ENCODE assay signal across 8 cellular contexts in genomic region chr6:44219053-44219814, GRCh38. TPM values are rescaled to one million over a fixed set of nuclear protein-coding genes. Genes with fewer than 3 reads are reported as not detected.
A peak's percentile ranks its signal among the peaks of the same experiment; 100 is the strongest.
DNase-seq lines count a peak whose midpoint lies in the region; TF ChIP-seq lines count a peak whose summit lies in the region.

No MANE protein-coding gene starts in this region.

- no peaks in the 10 kb centered on the region for H3K27me3 ChIP-seq in neuron (ENCODE audit: insufficient read depth, low read length)

- no peak overlapping the region for H3K27ac Mint-ChIP-seq in activated naive CD4-positive, alpha-beta T cell treated with anti-CD3 and anti-CD28 coated beads for 36 hours

- H3K36me3 ChIP-seq in neuron (ENCODE audit: insufficient read depth, low read length): no peaks in the 10 kb centered on the region

- H3K36me3 Mint-ChIP-seq in activated naive CD4-positive, alpha-beta T cell treated with anti-CD3 and anti-CD28 coated beads for 36 hours (ENCODE audit: low read depth): no peaks in the 10 kb centered on the region

- no peak for TF ChIP-seq CTCF in HFF-Myc (IDR thresholded peaks at IDR 0.05; ENCODE audit: low read depth, low read length, missing control alignments)

- peaks cover 2% of the 10 kb centered on the region for H3K27me3 Mint-ChIP-seq in activated naive CD4-positive, alpha-beta T cell treated with anti-CD3 and anti-CD28 coated beads for 36 hours (ENCODE audit: low read depth)

- DNase-seq in 8988T (peak; percentile 84), GF-D8 (lab: John Stamatoyannopoulos, UW) (peak; percentile 72), HFF-Myc (ENCODE audit: extremely low read depth, low read depth) (no peak), NCI-H146 (lab: John Stamatoyannopoulos, UW) (peak; percentile 93), glomerular visceral epithelial cell (ENCODE audit: extremely low spot score) (peak; percentile 74), activated gamma-delta T cell treated with Interleukin-2 at 50 U/mL for 16 hours (no peak)
- peak; percentile 31 for DNase-seq in activated naive CD4-positive, alpha-beta T cell treated with anti-CD3 and anti-CD28 coated beads for 36 hours

- H3K9me3 ChIP-seq in neuron (ENCODE audit: low read length): no peaks in the 10 kb centered on the region

- CTCF ChIA-PET in activated naive CD4-positive, alpha-beta T cell treated with anti-CD3 and anti-CD28 coated beads for 36 hours (lab: Charles Lee): interaction anchor here (1.3 kb wide), 1 partner anchor 16 kb away, joined by 3 read pairs; no protein-coding TSS in a partner anchor

- peaks cover 40% of the 10 kb centered on the region for H3K4me1 ChIP-seq in neuron (ENCODE audit: insufficient read depth, low read length)

- peak overlapping the region; percentile 75 for H2AFZ ChIP-seq in neuron (ENCODE audit: low read depth, low read length)

- peaks cover 30% of the 10 kb centered on the region for H3K4me1 Mint-ChIP-seq in activated naive CD4-positive, alpha-beta T cell treated with anti-CD3 and anti-CD28 coated beads for 36 hours (ENCODE audit: low read depth)

- peak overlapping the region; percentile 55 for H3K4me3 Mint-ChIP-seq in activated naive CD4-positive, alpha-beta T cell treated with anti-CD3 and anti-CD28 coated beads for 36 hours

- H3K9me3 Mint-ChIP-seq in activated naive CD4-positive, alpha-beta T cell treated with anti-CD3 and anti-CD28 coated beads for 36 hours: no peaks in the 10 kb centered on the region

- H3K4me3 ChIP-seq in HFF-Myc (replicated peaks; ENCODE audit: low read depth, low read length) (peak overlapping the region; percentile 37), neuron (ENCODE audit: low read length) (peak overlapping the region; percentile 54)

- intact Hi-C loops in activated naive CD4-positive, alpha-beta T cell treated with anti-CD3 and anti-CD28 coated beads for 36 hours (cut with micrococcal nuclease): no loop called here

RNA-seq across cellular contexts. Expression of gene MYMX, which starts 2.5 kb away (rescaled TPM):
- total RNA-seq in activated naive CD4-positive, alpha-beta T cell treated with anti-CD3 and anti-CD28 coated beads for 36 hours: not detected

RNA-seq across cellular contexts. Expression of gene SLC29A1, which starts 4.2 kb away (rescaled TPM):
- 10 to 100 TPM; 32.7 to 33.4 TPM for total RNA-seq in activated naive CD4-positive, alpha-beta T cell treated with anti-CD3 and anti-CD28 coated beads for 36 hours

RNA-seq across cellular contexts. Expression of gene HSP90AB1, which starts 27.7 kb away (rescaled TPM):
- total RNA-seq in activated naive CD4-positive, alpha-beta T cell treated with anti-CD3 and anti-CD28 coated beads for 36 hours: 1,000 to 10,000 TPM; 1,951 to 2,044 TPM

RNA-seq across cellular contexts. Expression of gene SLC35B2, which starts 38.1 kb away (rescaled TPM):
- total RNA-seq in activated naive CD4-positive, alpha-beta T cell treated with anti-CD3 and anti-CD28 coated beads for 36 hours: 1 to 10 TPM; 7.2 to 7.3 TPM

RNA-seq across cellular contexts. Expression of gene NFKBIE, which starts 46.1 kb away (rescaled TPM):
- 1 to 10 TPM; 9.1 to 9.6 TPM for total RNA-seq in activated naive CD4-positive, alpha-beta T cell treated with anti-CD3 and anti-CD28 coated beads for 36 hours

Comparison
In these comparisons a context has a peak if more than half of its experiments do, and no peak if none do; other contexts are left out.
1. DNase-seq: peak in 8988T (single experiment), GF-D8 (single experiment), NCI-H146 (single experiment), activated naive CD4-positive, alpha-beta T cell treated with anti-CD3 and anti-CD28 coated beads for 36 hours (single experiment) and glomerular visceral epithelial cell (single experiment); none in HFF-Myc (single experiment) and activated gamma-delta T cell treated with Interleukin-2 at 50 U/mL for 16 hours (single experiment).